31 cellular contexts compared by ENCODE assay signal in genomic region chr15:63321462-63321861, GRCh38.
"Had no signal": no experiment of that assay in that cellular context is flagged by ENCODE, and none has a peak within 500 bp of the region (broad histone marks: within the 10 kb centered on the region; RNA-seq: fewer than 3 reads in every experiment).

No MANE protein-coding gene starts in this region.

- H3K36me3 ChIP-seq: adrenal gland, breast epithelium, cardiac muscle cell, colonic mucosa, esophagus muscularis mucosa, gastrocnemius medialis had no signal

- DNase-seq: activated CD4-positive, alpha-beta memory T cell treated with anti-CD3 and anti-CD28 coated beads for 36 hours; activated CD4-positive, alpha-beta T cell treated with anti-CD3 and anti-CD28 coated beads for 36 hours; activated CD4-positive, alpha-beta T cell treated with anti-CD3 and anti-CD28 coated beads, Interleukin-2, amount 10 ng/mL, durations not matched to agents 24 days and 14 days; activated CD4-positive, CD25-positive, alpha-beta regulatory T cell; activated CD4-positive, CD25-positive, alpha-beta regulatory T cell treated with anti-CD3 and anti-CD28 coated beads, Interleukin-2, amount 50 U/mL, for 72 hours; activated CD8-positive, alpha-beta memory T cell treated with anti-CD3 and anti-CD28 coated beads, Interleukin-2, amount 10 ng/mL, durations not matched to agents 7 days and 5 days; activated CD8-positive, alpha-beta memory T cell treated with anti-CD3 and anti-CD28 coated beads, Interleukin-2, amount 50 U/mL, for 4 hours; activated CD8-positive, alpha-beta T cell treated with anti-CD3 and anti-CD28 coated beads, Interleukin-2, amount 10 ng/mL, durations not matched to agents 7 days and 5 days; activated effector memory CD4-positive, alpha-beta T cell treated with anti-CD3 and anti-CD28 coated beads, Interleukin-2, amount 50 U/mL, for 16 hours; activated naive CD4-positive, alpha-beta T cell treated with anti-CD3 and anti-CD28 coated beads for 36 hours; activated naive CD8-positive, alpha-beta T cell treated with anti-CD3 and anti-CD28 coated beads for 36 hours; activated naive CD8-positive, alpha-beta T cell treated with anti-CD3 and anti-CD28 coated beads, Interleukin-2, amount 50 U/mL, for 24 hours; activated T-cell treated with anti-CD3 and anti-CD28 coated beads, Interleukin-2, amount 50 U/mL, for 1 hour; activated T-cell treated with anti-CD3 and anti-CD28 coated beads, Interleukin-2, amount 50 U/mL, for 48 hours; adrenal gland; amygdala; aorta; central memory CD4-positive, alpha-beta T cell; cerebellar nuclear complex; colonic mucosa; effector memory CD4-positive, alpha-beta T cell; endodermal cell; foreskin keratinocyte; gastrocnemius medialis; glutamatergic neuron; T-helper 1 cell; T-helper 17 cell; T1000 had no signal

- H3K9me3 ChIP-seq: adrenal gland, breast epithelium, colonic mucosa, esophagus muscularis mucosa, gastrocnemius medialis had no signal

- ATAC-seq: activated CD4-positive, alpha-beta T cell treated with anti-CD3 and anti-CD28 coated beads for 36 hours; activated CD8-positive, alpha-beta memory T cell treated with anti-CD3 and anti-CD28 coated beads, Interleukin-2, amount 10 ng/mL, durations not matched to agents 7 days and 5 days; activated CD8-positive, alpha-beta T cell treated with anti-CD3 and anti-CD28 coated beads, Interleukin-2, amount 10 ng/mL, durations not matched to agents 7 days and 5 days; activated naive CD8-positive, alpha-beta T cell treated with anti-CD3 and anti-CD28 coated beads, Interleukin-2, amount 50 U/mL, for 24 hours; foreskin keratinocyte; gastrocnemius medialis; T-helper 17 cell had no signal

- H3K27ac ChIP-seq: adrenal gland, breast epithelium, cardiac muscle cell, colonic mucosa, esophagus muscularis mucosa, foreskin keratinocyte, gastrocnemius medialis had no signal

- H3K4me1 ChIP-seq: breast epithelium, colonic mucosa, foreskin keratinocyte, gastrocnemius medialis had no signal

- H3K27me3 ChIP-seq: adrenal gland, breast epithelium, cardiac muscle cell, colonic mucosa, esophagus muscularis mucosa, foreskin keratinocyte, gastrocnemius medialis had no signal

- H3K4me3 ChIP-seq: adrenal gland, breast epithelium, cardiac muscle cell, colonic mucosa, esophagus muscularis mucosa, gastrocnemius medialis had no signal
